16 cellular contexts compared by ENCODE assay signal in genomic region chr22:24125942-24126341, GRCh38.
"Had no signal": no experiment of that assay in that cellular context is flagged by ENCODE, and none has a peak within 500 bp of the region (broad histone marks: within the 10 kb centered on the region; RNA-seq: fewer than 3 reads in every experiment).

No MANE protein-coding gene starts in this region.

- H3K9me3 Mint-ChIP-seq: activated CD4-positive, alpha-beta memory T cell treated with anti-CD3 and anti-CD28 coated beads for 36 hours; activated naive CD4-positive, alpha-beta T cell treated with anti-CD3 and anti-CD28 coated beads for 36 hours; naive B cell; stimulated activated naive B cell treated with anti-CD40 and anti-IgM and Interleukin-4, amounts not matched to agents 10 μg/mL and 1 μg/mL and 100 μg/mL, for 72 hours had no signal

- H2AFZ ChIP-seq: parathyroid adenoma had no signal

- H3K27me3 Mint-ChIP-seq: activated CD4-positive, alpha-beta memory T cell treated with anti-CD3 and anti-CD28 coated beads for 36 hours; naive B cell; stimulated activated naive B cell treated with anti-CD40 and anti-IgM and Interleukin-4, amounts not matched to agents 10 μg/mL and 1 μg/mL and 100 μg/mL, for 72 hours had no signal

- H3K27ac Mint-ChIP-seq: activated CD4-positive, alpha-beta memory T cell treated with anti-CD3 and anti-CD28 coated beads for 36 hours; activated naive CD4-positive, alpha-beta T cell treated with anti-CD3 and anti-CD28 coated beads for 36 hours; stimulated activated naive B cell treated with anti-CD40 and anti-IgM and Interleukin-4, amounts not matched to agents 10 μg/mL and 1 μg/mL and 100 μg/mL, for 72 hours had no signal

- ATAC-seq: mucosa of descending colon; sciatic nerve; stimulated activated naive B cell treated with anti-CD40 and anti-IgM and Interleukin-4, amounts not matched to agents 10 μg/mL and 1 μg/mL and 100 μg/mL, for 72 hours; upper lobe of right lung had no signal

- H3K4me3 ChIP-seq: mucosa of descending colon, smooth muscle cell, upper lobe of right lung had no signal

- H3K27ac ChIP-seq: parathyroid adenoma, upper lobe of right lung, VCaP had no signal

- H3K4me1 ChIP-seq: parathyroid adenoma, upper lobe of right lung had no signal

- H3K4me2 ChIP-seq: smooth muscle cell had no signal

- H3K4me3 Mint-ChIP-seq: activated CD4-positive, alpha-beta memory T cell treated with anti-CD3 and anti-CD28 coated beads for 36 hours; activated naive CD4-positive, alpha-beta T cell treated with anti-CD3 and anti-CD28 coated beads for 36 hours; stimulated activated naive B cell treated with anti-CD40 and anti-IgM and Interleukin-4, amounts not matched to agents 10 μg/mL and 1 μg/mL and 100 μg/mL, for 72 hours had no signal

- DNase-seq: activated CD4-positive, alpha-beta memory T cell treated with anti-CD3 and anti-CD28 coated beads for 36 hours; activated CD4-positive, CD25-positive, alpha-beta regulatory T cell treated with anti-CD3 and anti-CD28 coated beads, Interleukin-2, amount 50 U/mL, for 72 hours; activated naive CD4-positive, alpha-beta T cell treated with anti-CD3 and anti-CD28 coated beads for 36 hours; dermis blood vessel endothelial cell; effector memory CD4-positive, alpha-beta T cell; mesenchymal stem cell; mucosa of descending colon; naive B cell; stimulated activated CD4-positive, alpha-beta T cell treated with anti-CD3 and anti-CD28 coated beads, Interleukin-4, amount 100 ng/mL, for 24 hours; stimulated activated naive B cell treated with anti-CD40 and anti-IgM and Interleukin-4, amounts not matched to agents 10 μg/mL and 1 μg/mL and 100 μg/mL, for 72 hours; SW 1271; upper lobe of right lung had no signal

- H3K9me3 ChIP-seq: mucosa of descending colon, upper lobe of right lung had no signal

- H3K27me3 ChIP-seq: upper lobe of right lung had no signal

- H3K79me2 ChIP-seq: parathyroid adenoma had no signal
